Comparison of ENCODE assay signal across 1 cellular context in genomic region chr14:74860899-74861733, GRCh38.
TF ChIP-seq lines count a peak whose summit lies in the region.

No MANE protein-coding gene starts in this region.

TF ChIP-seq in K562, 482 proteins besides CTCF, POLR2A, EP300 and RAD21 (continued from another document):
- TF ChIP-seq PTTG1 (tag; IDR thresholded peaks at IDR 0.05; ENCODE audit: low read depth), result no peak
- TF ChIP-seq, protein P1, sequence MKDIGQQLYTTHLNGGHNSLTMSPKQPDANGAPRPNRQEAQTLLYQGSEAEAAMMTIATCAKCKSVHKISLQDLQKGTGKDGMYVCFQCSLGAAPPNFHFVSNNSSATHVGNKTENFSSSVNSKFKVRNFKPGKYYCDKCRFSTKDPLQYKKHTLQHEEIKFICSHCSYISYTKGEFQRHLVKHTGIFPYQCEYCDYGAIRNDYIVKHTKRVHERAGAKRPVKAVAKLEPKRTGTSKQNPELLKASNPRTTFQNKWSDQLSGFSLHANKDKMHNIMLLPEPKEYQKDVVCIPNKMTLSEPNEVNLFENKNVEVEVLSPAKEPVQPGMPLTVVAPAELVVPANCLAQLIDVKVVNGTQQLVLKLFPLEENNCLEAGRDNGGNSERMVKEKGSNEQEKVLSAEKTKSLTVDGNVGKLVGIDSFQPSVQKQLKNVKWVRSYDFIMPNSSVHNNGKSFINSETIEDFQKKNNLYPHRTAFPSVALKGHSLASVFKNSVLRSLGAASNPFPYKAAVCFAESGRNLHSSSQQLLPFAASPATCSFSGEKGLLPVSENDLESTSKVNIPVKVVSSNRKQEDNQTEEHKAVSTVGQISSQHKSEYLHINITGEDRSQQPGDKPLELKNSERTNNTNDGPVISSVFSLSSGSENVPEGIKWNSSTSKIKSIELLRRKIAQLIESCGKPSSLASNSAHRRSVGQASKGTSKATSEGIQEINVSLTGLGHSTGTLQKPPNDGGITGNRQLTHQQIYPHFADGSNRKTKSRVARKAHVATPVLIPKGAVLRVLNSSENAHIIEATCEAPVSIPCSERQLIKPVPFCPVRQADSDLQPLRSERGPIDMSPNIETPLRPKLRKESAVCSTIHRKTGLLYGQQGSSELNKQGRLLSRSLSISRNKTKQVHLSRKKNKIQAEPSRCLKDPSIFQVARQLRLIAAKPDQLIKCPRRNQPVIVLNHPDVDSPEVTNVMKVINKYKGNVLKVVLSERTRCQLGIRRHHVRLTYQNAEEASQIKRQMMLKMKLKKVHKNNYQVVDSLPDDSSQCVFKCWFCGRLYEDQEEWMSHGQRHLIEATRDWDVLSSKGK (CRISPR knock-in tag; IDR thresholded peaks at IDR 0.05), result no peak
- TF ChIP-seq, protein P2, sequence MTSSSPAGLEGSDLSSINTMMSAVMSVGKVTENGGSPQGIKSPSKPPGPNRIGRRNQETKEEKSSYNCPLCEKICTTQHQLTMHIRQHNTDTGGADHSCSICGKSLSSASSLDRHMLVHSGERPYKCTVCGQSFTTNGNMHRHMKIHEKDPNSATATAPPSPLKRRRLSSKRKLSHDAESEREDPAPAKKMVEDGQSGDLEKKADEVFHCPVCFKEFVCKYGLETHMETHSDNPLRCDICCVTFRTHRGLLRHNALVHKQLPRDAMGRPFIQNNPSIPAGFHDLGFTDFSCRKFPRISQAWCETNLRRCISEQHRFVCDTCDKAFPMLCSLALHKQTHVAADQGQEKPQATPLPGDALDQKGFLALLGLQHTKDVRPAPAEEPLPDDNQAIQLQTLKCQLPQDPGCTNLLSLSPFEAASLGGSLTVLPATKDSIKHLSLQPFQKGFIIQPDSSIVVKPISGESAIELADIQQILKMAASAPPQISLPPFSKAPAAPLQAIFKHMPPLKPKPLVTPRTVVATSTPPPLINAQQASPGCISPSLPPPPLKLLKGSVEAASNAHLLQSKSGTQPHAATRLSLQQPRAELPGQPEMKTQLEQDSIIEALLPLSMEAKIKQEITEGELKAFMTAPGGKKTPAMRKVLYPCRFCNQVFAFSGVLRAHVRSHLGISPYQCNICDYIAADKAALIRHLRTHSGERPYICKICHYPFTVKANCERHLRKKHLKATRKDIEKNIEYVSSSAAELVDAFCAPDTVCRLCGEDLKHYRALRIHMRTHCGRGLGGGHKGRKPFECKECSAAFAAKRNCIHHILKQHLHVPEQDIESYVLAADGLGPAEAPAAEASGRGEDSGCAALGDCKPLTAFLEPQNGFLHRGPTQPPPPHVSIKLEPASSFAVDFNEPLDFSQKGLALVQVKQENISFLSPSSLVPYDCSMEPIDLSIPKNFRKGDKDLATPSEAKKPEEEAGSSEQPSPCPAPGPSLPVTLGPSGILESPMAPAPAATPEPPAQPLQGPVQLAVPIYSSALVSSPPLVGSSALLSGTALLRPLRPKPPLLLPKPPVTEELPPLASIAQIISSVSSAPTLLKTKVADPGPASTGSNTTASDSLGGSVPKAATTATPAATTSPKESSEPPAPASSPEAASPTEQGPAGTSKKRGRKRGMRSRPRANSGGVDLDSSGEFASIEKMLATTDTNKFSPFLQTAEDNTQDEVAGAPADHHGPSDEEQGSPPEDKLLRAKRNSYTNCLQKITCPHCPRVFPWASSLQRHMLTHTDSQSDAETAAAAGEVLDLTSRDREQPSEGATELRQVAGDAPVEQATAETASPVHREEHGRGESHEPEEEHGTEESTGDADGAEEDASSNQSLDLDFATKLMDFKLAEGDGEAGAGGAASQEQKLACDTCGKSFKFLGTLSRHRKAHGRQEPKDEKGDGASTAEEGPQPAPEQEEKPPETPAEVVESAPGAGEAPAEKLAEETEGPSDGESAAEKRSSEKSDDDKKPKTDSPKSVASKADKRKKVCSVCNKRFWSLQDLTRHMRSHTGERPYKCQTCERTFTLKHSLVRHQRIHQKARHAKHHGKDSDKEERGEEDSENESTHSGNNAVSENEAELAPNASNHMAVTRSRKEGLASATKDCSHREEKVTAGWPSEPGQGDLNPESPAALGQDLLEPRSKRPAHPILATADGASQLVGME (CRISPR knock-in tag; IDR thresholded peaks at IDR 0.05), result no peak
- no peak for TF ChIP-seq SMARCB1 (IDR thresholded peaks at IDR 0.05; ENCODE audit: insufficient read length, low read depth)
- no peak for TF ChIP-seq SMAD1 (IDR thresholded peaks at IDR 0.05; ENCODE audit: low read depth, low read length, partially characterized antibody)
- TF ChIP-seq CC2D1A (IDR thresholded peaks at IDR 0.05), result 0 out of 2 replicates have a peak, but pooled peaks have one; percentile 27
- TF ChIP-seq SRSF9 (IDR thresholded peaks at IDR 0.05; ENCODE audit: borderline replicate concordance, low read depth, low read length), result no peak
- TF ChIP-seq DEAF1 (CRISPR knock-in tag; IDR thresholded peaks at IDR 0.05), result 0 out of 2 replicates have a peak, but pooled peaks have one; percentile 12
- TF ChIP-seq ZNF717 (CRISPR knock-in tag; IDR thresholded peaks at IDR 0.05), result no peak
- TF ChIP-seq ZNF232 (CRISPR knock-in tag; IDR thresholded peaks at IDR 0.05), result no peak
- no peak for TF ChIP-seq NCOA2 (IDR thresholded peaks at IDR 0.05; ENCODE audit: partially characterized antibody in 2 of 2)
- peak; percentile 59 for TF ChIP-seq SMC3 (conservative IDR thresholded peaks at IDR 0.05; ENCODE audit: insufficient read depth, low read depth, low read length)
- TF ChIP-seq NR3C1 (CRISPR knock-in tag; IDR thresholded peaks at IDR 0.05), result no peak
- TF ChIP-seq CEBPB (tag; IDR thresholded peaks at IDR 0.05), result peak; percentile 20; the same call in 1 of the 2 replicates
- no peak for TF ChIP-seq ZNF507 (tag; conservative IDR thresholded peaks at IDR 0.05)
- TF ChIP-seq, protein P3, sequence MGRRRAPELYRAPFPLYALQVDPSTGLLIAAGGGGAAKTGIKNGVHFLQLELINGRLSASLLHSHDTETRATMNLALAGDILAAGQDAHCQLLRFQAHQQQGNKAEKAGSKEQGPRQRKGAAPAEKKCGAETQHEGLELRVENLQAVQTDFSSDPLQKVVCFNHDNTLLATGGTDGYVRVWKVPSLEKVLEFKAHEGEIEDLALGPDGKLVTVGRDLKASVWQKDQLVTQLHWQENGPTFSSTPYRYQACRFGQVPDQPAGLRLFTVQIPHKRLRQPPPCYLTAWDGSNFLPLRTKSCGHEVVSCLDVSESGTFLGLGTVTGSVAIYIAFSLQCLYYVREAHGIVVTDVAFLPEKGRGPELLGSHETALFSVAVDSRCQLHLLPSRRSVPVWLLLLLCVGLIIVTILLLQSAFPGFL (CRISPR knock-in tag; IDR thresholded peaks at IDR 0.05), result no peak
- TF ChIP-seq CEBPG (CRISPR knock-in tag; IDR thresholded peaks at IDR 0.05), result peak; percentile 61
- peak; percentile 52 to 70 for TF ChIP-seq CEBPG (tag; conservative IDR thresholded peaks at IDR 0.05 in 1 of 2, IDR thresholded peaks at IDR 0.05 in 1 of 2)
- 0 out of 2 replicates have a peak, but pooled peaks have one; percentile 18 for TF ChIP-seq JUND (IDR thresholded peaks at IDR 0.05; ENCODE audit: borderline replicate concordance, low read depth, low read length)
- no peak for TF ChIP-seq JUND (tag; IDR thresholded peaks at IDR 0.05; ENCODE audit: borderline replicate concordance, low read depth, low read length)
- TF ChIP-seq ZKSCAN3 (CRISPR knock-in tag; IDR thresholded peaks at IDR 0.05), result no peak
- peak; percentile 65 for TF ChIP-seq ATF3 (IDR thresholded peaks at IDR 0.05)
- no peak for TF ChIP-seq ATF3 (CRISPR knock-in tag; conservative IDR thresholded peaks at IDR 0.05)
- no peak for TF ChIP-seq FOXJ2 (tag; IDR thresholded peaks at IDR 0.05)
- TF ChIP-seq NFXL1 (CRISPR knock-in tag; IDR thresholded peaks at IDR 0.05), result no peak
